ENCODE assay signal across 30 cellular contexts in the genomic region with DNA sequence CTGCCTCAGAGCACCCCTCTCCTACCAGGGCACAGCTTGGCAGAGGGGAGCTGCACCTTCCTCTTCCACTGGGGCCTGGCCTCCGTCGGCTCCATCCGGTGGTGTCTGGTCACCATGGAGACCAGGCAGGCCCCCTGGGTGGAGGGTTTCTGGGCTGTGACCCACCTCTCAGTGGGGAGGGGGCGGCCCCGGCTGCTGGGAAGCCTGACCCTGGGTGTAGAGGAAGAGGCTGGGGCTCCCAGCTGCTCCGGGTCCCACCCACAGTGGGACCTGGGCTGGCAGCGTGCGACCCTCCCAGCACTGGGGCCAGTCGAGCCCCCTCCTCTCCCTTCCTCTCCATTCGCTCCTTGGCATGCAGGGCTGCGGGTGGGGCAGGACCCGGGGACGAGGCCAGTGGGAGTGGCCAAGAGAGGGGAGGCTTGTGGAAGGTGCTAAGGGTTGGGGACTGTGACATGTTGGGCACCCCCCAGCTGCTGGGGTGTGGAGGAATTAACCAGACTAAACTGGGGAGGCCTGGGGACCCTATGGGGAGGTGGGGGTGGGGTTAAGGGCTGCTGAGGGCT. TPM values are rescaled to one million over a fixed set of nuclear protein-coding genes. Genes with fewer than 3 reads are reported as not detected.
DNase-seq lines count a peak whose midpoint lies in the region; ATAC-seq and TF ChIP-seq lines count a peak whose summit lies in the region.
"Had no signal": no experiment of that assay in that cellular context is flagged by ENCODE, and none has a peak within 500 bp of the region (broad histone marks: within the 10 kb centered on the region; RNA-seq: fewer than 3 reads in every experiment).

No MANE protein-coding gene starts in this region.

- intact Hi-C loops in esophagus squamous epithelium (cut with DNase I), result no loop called here

- ATAC-seq in esophagus mucosa (peak; percentile 9), HG03196 (IDR thresholded peaks at IDR 0.05; ENCODE audit: unreplicated experiment) (no peak)
- ATAC-seq: Right ventricle myocardium inferior had no signal

- DNase-seq in H7 (peak; percentile 91), neural progenitor cell (ENCODE audit: low spot score) (peak; percentile 39), activated gamma-delta T cell treated with Interleukin-2 at 50 U/mL for 16 hours (no peak), esophagus squamous epithelium (lab: John Stamatoyannopoulos, UW) (no peak)
- no peak for DNase-seq in effector CD8-positive, alpha-beta T cell (lab: John Stamatoyannopoulos, UW)
- DNase-seq: ACHN; activated CD4-positive, alpha-beta T cell treated with anti-CD3 and anti-CD28 coated beads, Interleukin-2, amount 50 U/mL, for 4 hours; activated naive CD4-positive, alpha-beta T cell; activated T-cell treated with anti-CD3 and anti-CD28 coated beads, Interleukin-2, amount 50 U/mL, for 72 hours; BE2C; central memory CD4-positive, alpha-beta T cell; cortex of kidney; foreskin melanocyte; heart right ventricle; HFFc6; mammary epithelial cell; NCI-H187; NCI-H2171 treated with DMSO at 0.1 percent for 48 hours; PC-9; stimulated activated CD4-positive, alpha-beta T cell treated with anti-CD3 and anti-CD28 coated beads, Interleukin-1b, Interleukin-23, amount 100 ng/mL, for 48 hours; stimulated activated naive CD8-positive, alpha-beta T cell treated with anti-CD3 and anti-CD28 coated beads, Interleukin-15, amount 100 ng/mL, for 72 hours had no signal

- peaks cover 4% of the 10 kb centered on the region; the same call in 1 of the 2 replicates for H3K27me3 ChIP-seq in BLaER1
- H3K27me3 ChIP-seq in H7 (ENCODE audit: control insufficient read depth, insufficient read depth, low read length), result no peaks in the 10 kb centered on the region
- no peaks in the 10 kb centered on the region for H3K27me3 ChIP-seq in neural progenitor cell
- H3K27me3 ChIP-seq in esophagus squamous epithelium, result peaks cover 0 to 76% (median 0%) of the 10 kb centered on the region in 4 donors
- H3K27me3 ChIP-seq: BE2C, right atrium auricular region, vagina had no signal

- H3K27ac ChIP-seq in BLaER1, result no peak overlapping the region
- no peak overlapping the region for H3K27ac ChIP-seq in neural progenitor cell
- H3K27ac ChIP-seq in esophagus squamous epithelium, result no peak overlapping the region
- H3K27ac ChIP-seq: heart right ventricle, PC-9, right atrium auricular region, vagina had no signal

- no peaks in the 10 kb centered on the region for H3K9me3 Mint-ChIP-seq in neural progenitor cell
- H3K9me3 Mint-ChIP-seq: activated T-cell treated with anti-CD3 and anti-CD28 coated beads, Interleukin-2, amount 50 U/mL, for 72 hours; HFFc6; stimulated activated naive CD8-positive, alpha-beta T cell treated with anti-CD3 and anti-CD28 coated beads, Interleukin-15, amount 100 ng/mL, for 72 hours; T-helper 1 cell treated with Interleukin-12 subunit alpha and Interleukin-12 subunit beta and Interleukin-4 antibody, amounts not matched to agents 30 μg/mL and 1 μg/mL, for 36 hours had no signal

- TF ChIP-seq POLR2A in esophagus squamous epithelium (IDR thresholded peaks at IDR 0.05), result no peak

- H3K4me1 Mint-ChIP-seq in neural progenitor cell, result no peaks in the 10 kb centered on the region

- 0% methylated on average over 1 of the region's 13 CpGs; no CpG with 5 or more reads in 1 of the 2 donors for whole genome bisulfite sequencing in esophagus squamous epithelium, 2 donors

- H3K9me3 ChIP-seq in BLaER1 (no peaks in the 10 kb centered on the region), neural progenitor cell (ENCODE audit: low read depth) (no peaks in the 10 kb centered on the region), esophagus squamous epithelium (no peaks in the 10 kb centered on the region)
- H3K9me3 ChIP-seq: BE2C, heart right ventricle, right atrium auricular region, vagina had no signal

- H3K4me3 Mint-ChIP-seq in neural progenitor cell, result no peak overlapping the region
- H3K4me3 Mint-ChIP-seq: activated T-cell treated with anti-CD3 and anti-CD28 coated beads, Interleukin-2, amount 50 U/mL, for 72 hours; HFFc6; stimulated activated naive CD8-positive, alpha-beta T cell treated with anti-CD3 and anti-CD28 coated beads, Interleukin-15, amount 100 ng/mL, for 72 hours; T-helper 1 cell treated with Interleukin-12 subunit alpha and Interleukin-12 subunit beta and Interleukin-4 antibody, amounts not matched to agents 30 μg/mL and 1 μg/mL, for 36 hours had no signal

- H3K4me3 ChIP-seq in BLaER1 (0 out of 2 replicates have a peak overlapping the region, but pooled peaks have one; percentile 11), H7 (ENCODE audit: insufficient read depth, low read depth, low read length) (no peak overlapping the region), neural progenitor cell (no peak overlapping the region), esophagus squamous epithelium (no peak overlapping the region)
- H3K4me3 ChIP-seq: heart right ventricle, K562, PC-9, right atrium auricular region, vagina had no signal

- H3K4me1 ChIP-seq in BLaER1 (peaks cover 35% of the 10 kb centered on the region), neural progenitor cell (peaks cover 8% of the 10 kb centered on the region), esophagus squamous epithelium (peaks cover 0 to 13% (median 0%) of the 10 kb centered on the region in 3 donors)
- H3K4me1 ChIP-seq: vagina had no signal

- H3K4me2 ChIP-seq in BLaER1, result peak overlapping the region; percentile 81
- peak overlapping the region; percentile 65 for H3K4me2 ChIP-seq in neural progenitor cell
- H3K4me2 ChIP-seq: PC-9 had no signal

- peaks cover 2% of the 10 kb centered on the region for H3F3A ChIP-seq in neural progenitor cell (ENCODE audit: low read depth)

- H3K79me2 ChIP-seq in neural progenitor cell (ENCODE audit: low read depth), result no peaks in the 10 kb centered on the region

- H3K36me3 ChIP-seq in BLaER1 (no peaks in the 10 kb centered on the region), H7 (replicated peaks; ENCODE audit: control insufficient read depth, insufficient read depth, low read length) (no peaks in the 10 kb centered on the region), neural progenitor cell (no peaks in the 10 kb centered on the region), esophagus squamous epithelium (no peaks in the 10 kb centered on the region)
- H3K36me3 ChIP-seq: BE2C, heart right ventricle, right atrium auricular region, vagina had no signal

- no peaks in the 10 kb centered on the region for H3K36me3 Mint-ChIP-seq in neural progenitor cell

- no peak overlapping the region for H2AFZ ChIP-seq in neural progenitor cell (replicated peaks)
- H2AFZ ChIP-seq: PC-9 had no signal

- TF ChIP-seq CTCF in neural progenitor cell (IDR thresholded peaks at IDR 0.05) (no peak), esophagus squamous epithelium (IDR thresholded peaks at IDR 0.05) (no peak)

- H3K9ac ChIP-seq in BLaER1 (no peak overlapping the region), neural progenitor cell (no peak overlapping the region)

- H4K20me1 ChIP-seq in BLaER1, result peaks cover 20% of the 10 kb centered on the region; the same call in 1 of the 2 replicates
- peaks cover 37% of the 10 kb centered on the region for H4K20me1 ChIP-seq in neural progenitor cell (ENCODE audit: low read depth)

- no peak overlapping the region for H3K27ac Mint-ChIP-seq in neural progenitor cell
- H3K27ac Mint-ChIP-seq: activated T-cell treated with anti-CD3 and anti-CD28 coated beads, Interleukin-2, amount 50 U/mL, for 72 hours; HFFc6; stimulated activated naive CD8-positive, alpha-beta T cell treated with anti-CD3 and anti-CD28 coated beads, Interleukin-15, amount 100 ng/mL, for 72 hours; T-helper 1 cell treated with Interleukin-12 subunit alpha and Interleukin-12 subunit beta and Interleukin-4 antibody, amounts not matched to agents 30 μg/mL and 1 μg/mL, for 36 hours had no signal

- no peaks in the 10 kb centered on the region for H3K27me3 Mint-ChIP-seq in neural progenitor cell (ENCODE audit: insufficient read depth, low read depth)

RNA-seq across cellular contexts. Expression of a gene that starts 46.8 kb away (rescaled TPM):
- 22.2 and 23.6 TPM in 2 replicates for total RNA-seq in H7 (2014; rRNA removed; shearing (Covaris generic))
- total RNA-seq in esophagus mucosa (0.08 TPM), neural progenitor cell (ENCODE audit: low replicate concordance) (8.2 and 13.8 TPM in 2 replicates), esophagus squamous epithelium (1 to 10 TPM in 1 of 4 donors, under 1 TPM in 2, not detected in 1; 0.23 to 1.3 (median 0.35) TPM)
- total RNA-seq: M059J had no signal

RNA-seq across cellular contexts. Expression of a gene that starts 50.0 kb away (rescaled TPM):
- 17.3 and 20.2 TPM in 2 replicates for total RNA-seq in H7 (2014; rRNA removed; shearing (Covaris generic))
- 32.1 TPM for total RNA-seq in esophagus mucosa
- 8.0 and 17.6 TPM in 2 replicates for total RNA-seq in neural progenitor cell (ENCODE audit: low replicate concordance)
- total RNA-seq in esophagus squamous epithelium, result 10 to 100 TPM; 21.5 to 45.0 (median 30.1) TPM

Comparison
In these comparisons a context has a peak if more than half of its experiments do, and no peak if none do; other contexts are left out.
1. DNase-seq: peak in H7 (single experiment) and neural progenitor cell (single experiment); none in effector CD8-positive, alpha-beta T cell (single experiment), activated gamma-delta T cell treated with Interleukin-2 at 50 U/mL for 16 hours (single experiment) and esophagus squamous epithelium (single experiment).